Comparison of ENCODE assay signal across 16 cellular contexts in genomic region chr3:32452009-32452408, GRCh38. TPM values are rescaled to one million over a fixed set of nuclear protein-coding genes. Genes with fewer than 3 reads are reported as not detected.
DNase-seq lines count a peak whose midpoint lies in the region; TF ChIP-seq lines count a peak whose summit lies in the region.
"Had no signal": no experiment of that assay in that cellular context is flagged by ENCODE, and none has a peak within 500 bp of the region (broad histone marks: within the 10 kb centered on the region; RNA-seq: fewer than 3 reads in every experiment).

No MANE protein-coding gene starts in this region.

- peak; percentile 21 for DNase-seq in activated CD4-positive, CD25-positive, alpha-beta regulatory T cell treated with anti-CD3 and anti-CD28 coated beads, Interleukin-2, amount 50 U/mL, for 72 hours
- no peak for DNase-seq in activated CD4-positive, CD25-positive, alpha-beta regulatory T cell (lab: John Stamatoyannopoulos, UW)
- DNase-seq in stimulated activated CD4-positive, alpha-beta T cell treated with anti-CD3 and anti-CD28 coated beads, Interleukin-4, amount 100 ng/mL, for 24 hours, result peak; percentile 1
- DNase-seq in stimulated activated CD4-positive, alpha-beta T cell treated with anti-CD3 and anti-CD28 coated beads, Interleukin-4, amount 100 ng/mL, for 1 hour, result no peak
- DNase-seq in mesenteric fat pad (ENCODE audit: low spot score) (peak; percentile 67), vagina (ENCODE audit: extremely low spot score in 2 of 2) (peak; percentile 54 to 88), DMS53 (lab: John Stamatoyannopoulos, UW) (no peak), T-helper 1 cell (no peak)
- DNase-seq: 8988T, COR-L47, DMS153, NCI-H1436, NCI-H2029 treated with DMSO at 0.1 percent for 48 hours, NCI-H510A treated with DMSO at 0.1 percent for 48 hours had no signal

- H3K27me3 ChIP-seq in vagina, result no peaks in the 10 kb centered on the region
- H3K27me3 ChIP-seq: BLaER1 treated with 17β-estradiol and CSF1 and Interleukin-3, amounts not matched to agents 10 nM and 100 nM had no signal

- TF ChIP-seq POLR2A in vagina (IDR thresholded peaks at IDR 0.05), result no peak

- H3K36me3 ChIP-seq in vagina, result no peaks in the 10 kb centered on the region

- intact Hi-C loops in vagina (cut with DNase I), result no loop called here

- H3K4me3 ChIP-seq in vagina, result no peak overlapping the region
- H3K4me3 ChIP-seq: BLaER1 treated with 17β-estradiol and CSF1 and Interleukin-3, amounts not matched to agents 10 nM and 100 nM; HAP-1 had no signal

- no peaks in the 10 kb centered on the region for H3K9me3 ChIP-seq in vagina
- H3K9me3 ChIP-seq: HAP-1 had no signal

- H3K27ac ChIP-seq in vagina, result no peak overlapping the region

- H3K4me1 ChIP-seq in vagina, result no peaks in the 10 kb centered on the region

- no peak for TF ChIP-seq CTCF in vagina (IDR thresholded peaks at IDR 0.05)

RNA-seq across cellular contexts. Expression of gene CMTM6, which starts 50.6 kb away (rescaled TPM):
- total RNA-seq in mesenteric fat pad, result 52.4 TPM
- 28.0 TPM for total RNA-seq in vagina

Comparison
In these comparisons a context has a peak if more than half of its experiments do, and no peak if none do; other contexts are left out.
1. DNase-seq: peak in activated CD4-positive, CD25-positive, alpha-beta regulatory T cell treated with anti-CD3 and anti-CD28 coated beads, Interleukin-2, amount 50 U/mL, for 72 hours (single experiment), stimulated activated CD4-positive, alpha-beta T cell treated with anti-CD3 and anti-CD28 coated beads, Interleukin-4, amount 100 ng/mL, for 24 hours (single experiment), mesenteric fat pad (single experiment) and vagina (2 of 2); none in activated CD4-positive, CD25-positive, alpha-beta regulatory T cell (0 of 4), stimulated activated CD4-positive, alpha-beta T cell treated with anti-CD3 and anti-CD28 coated beads, Interleukin-4, amount 100 ng/mL, for 1 hour (single experiment), DMS53 (single experiment) and T-helper 1 cell (0 of 5).